Comparison of ENCODE assay signal across 24 cellular contexts in the genomic region with DNA sequence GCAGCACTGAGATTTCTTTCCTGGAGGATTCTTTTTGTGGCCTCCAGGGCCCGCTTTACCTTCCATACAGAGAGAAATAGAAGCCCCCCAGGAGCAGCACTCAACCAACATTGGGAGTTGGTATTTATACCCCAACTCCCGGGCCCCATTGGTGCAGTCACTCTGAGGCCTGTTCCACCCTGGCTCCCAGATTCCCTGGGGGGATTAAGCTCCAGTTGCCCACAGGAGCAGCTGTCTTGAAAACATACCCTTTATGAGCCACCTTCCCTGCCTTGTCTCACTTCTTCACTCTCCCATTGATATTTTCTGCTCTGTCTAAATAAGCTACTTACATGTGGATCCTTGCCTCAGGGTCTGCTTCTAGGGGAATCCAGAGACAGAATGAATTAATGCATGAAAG.
DNase-seq lines count a peak whose midpoint lies in the region; ATAC-seq and TF ChIP-seq lines count a peak whose summit lies in the region.
"Had no signal": no experiment of that assay in that cellular context is flagged by ENCODE, and none has a peak within 500 bp of the region (broad histone marks: within the 10 kb centered on the region; RNA-seq: fewer than 3 reads in every experiment).

No MANE protein-coding gene starts in this region.

- no peak for TF ChIP-seq CTCF in esophagus muscularis mucosa (IDR thresholded peaks at IDR 0.05)
- no peak for TF ChIP-seq CTCF in progenitor cell of endocrine pancreas (IDR thresholded peaks at IDR 0.05; ENCODE audit: unreplicated experiment)

- no peak for TF ChIP-seq POLR2A in esophagus muscularis mucosa (IDR thresholded peaks at IDR 0.05; ENCODE audit: low read depth)

- H3K4me1 Mint-ChIP-seq in progenitor cell of endocrine pancreas (ENCODE audit: low read depth) (peaks cover 20% of the 10 kb centered on the region), T-cell (peaks cover 0 to 4% (median 0%) of the 10 kb centered on the region in 3 donors)
- H3K4me1 Mint-ChIP-seq: activated B cell treated with CpG ODN at 0.5 μM for 24 hours had no signal

- H3K4me2 ChIP-seq in BLaER1 treated with 17β-estradiol and CSF1 and Interleukin-3, amounts not matched to agents 10 nM and 100 nM = peak overlapping the region; percentile 6 to 79 (median 75); a peak in 21 of 22 replicates
- H3K4me2 ChIP-seq: A549, hepatocyte had no signal

- H3K4me3 Mint-ChIP-seq in progenitor cell of endocrine pancreas (ENCODE audit: low read depth) (no peak overlapping the region), T-cell (no peak overlapping the region)
- H3K4me3 Mint-ChIP-seq: activated B cell treated with CpG ODN at 0.5 μM for 24 hours; activated CD4-positive, alpha-beta memory T cell treated with anti-CD3 and anti-CD28 coated beads, Interleukin-2, amount 10 ng/mL, durations not matched to agents 7 days and 5 days; immature natural killer cell had no signal

- 100% methylated on average over 2 of the region's 2 CpGs for WGBS in esophagus muscularis mucosa

- no peak overlapping the region for H3K4me3 ChIP-seq in BLaER1 treated with 17β-estradiol and CSF1 and Interleukin-3, amounts not matched to agents 10 nM and 100 nM
- peak overlapping the region in 1 of 4 donors; percentile 8 for H3K4me3 ChIP-seq in esophagus muscularis mucosa
- H3K4me3 ChIP-seq: A549, hepatocyte, prostate gland, skin epidermis had no signal

- TF ChIP-seq EP300 in esophagus muscularis mucosa (IDR thresholded peaks at IDR 0.05) = no peak

- peak overlapping the region in 3 of 11 experiments; percentile 1 to 41 (median 13); a peak in 2 of 22 replicates for H3K9ac ChIP-seq in BLaER1 treated with 17β-estradiol and CSF1 and Interleukin-3, amounts not matched to agents 10 nM and 100 nM

- H3K9me3 Mint-ChIP-seq in progenitor cell of endocrine pancreas (ENCODE audit: low read depth) (no peaks in the 10 kb centered on the region), T-cell (no peaks in the 10 kb centered on the region)
- H3K9me3 Mint-ChIP-seq: activated B cell treated with CpG ODN at 0.5 μM for 24 hours; activated CD4-positive, alpha-beta memory T cell treated with anti-CD3 and anti-CD28 coated beads, Interleukin-2, amount 10 ng/mL, durations not matched to agents 7 days and 5 days; immature natural killer cell had no signal

- intact Hi-C loops in esophagus muscularis mucosa (cut with DNase I) = no loop called here

- H3K27ac Mint-ChIP-seq in progenitor cell of endocrine pancreas (peak overlapping the region; percentile 96), T-cell (no peak overlapping the region)
- H3K27ac Mint-ChIP-seq: activated B cell treated with CpG ODN at 0.5 μM for 24 hours; activated CD4-positive, alpha-beta memory T cell treated with anti-CD3 and anti-CD28 coated beads, Interleukin-2, amount 10 ng/mL, durations not matched to agents 7 days and 5 days had no signal

- H3K27me3 ChIP-seq in BLaER1 treated with 17β-estradiol and CSF1 and Interleukin-3, amounts not matched to agents 10 nM and 100 nM = no peaks in the 10 kb centered on the region
- no peaks in the 10 kb centered on the region for H3K27me3 ChIP-seq in esophagus muscularis mucosa
- H3K27me3 ChIP-seq: foreskin keratinocyte, hepatocyte had no signal

- peak; percentile 78 for DNase-seq in NCI-H82 treated with DMSO at 0.1 percent for 48 hours (lab: John Stamatoyannopoulos, UW; ENCODE audit: unreplicated experiment)
- no peak for DNase-seq in esophagus muscularis mucosa (ENCODE audit: extremely low spot score)
- no peak for DNase-seq in progenitor cell of endocrine pancreas (ENCODE audit: low spot score, unreplicated experiment)
- no peak for DNase-seq in glomerular visceral epithelial cell (ENCODE audit: extremely low spot score)
- no peak for DNase-seq in T-cell
- DNase-seq: activated B cell treated with CpG ODN at 0.5 μM for 24 hours; activated CD4-positive, alpha-beta memory T cell treated with anti-CD3 and anti-CD28 coated beads, Interleukin-2, amount 10 ng/mL, durations not matched to agents 7 days and 5 days; activated gamma-delta T cell treated with Interleukin-2 at 50 U/mL for 16 hours; foreskin keratinocyte; immature natural killer cell; left ventricle myocardium superior; NCI-H1105 treated with DMSO at 0.1 percent for 48 hours; NCI-H2081 treated with DMSO at 0.1 percent for 48 hours; NCI-H510A; stimulated activated CD4-positive, alpha-beta T cell treated with anti-CD3 and anti-CD28 coated beads, Interleukin-2, amount 100 ng/mL, for 48 hours; stimulated activated naive CD4-positive, alpha-beta T cell had no signal

- H3K27ac ChIP-seq in BLaER1 treated with 17β-estradiol and CSF1 and Interleukin-3, amounts not matched to agents 10 nM and 100 nM = peak overlapping the region in 4 of 11 experiments; percentile 7 to 44 (median 30); a peak in 5 of 22 replicates
- H3K27ac ChIP-seq in esophagus muscularis mucosa (replicated peaks in 1 of 4) = peak overlapping the region; percentile 20 to 65 (median 42)
- H3K27ac ChIP-seq: A549, foreskin keratinocyte, hepatocyte, prostate gland had no signal

- no peaks in the 10 kb centered on the region for H3K27me3 Mint-ChIP-seq in progenitor cell of endocrine pancreas
- no peaks in the 10 kb centered on the region for H3K27me3 Mint-ChIP-seq in T-cell
- H3K27me3 Mint-ChIP-seq: activated B cell treated with CpG ODN at 0.5 μM for 24 hours; activated CD4-positive, alpha-beta memory T cell treated with anti-CD3 and anti-CD28 coated beads, Interleukin-2, amount 10 ng/mL, durations not matched to agents 7 days and 5 days had no signal

- H4K20me1 ChIP-seq in BLaER1 treated with 17β-estradiol and CSF1 and Interleukin-3, amounts not matched to agents 10 nM and 100 nM = no peaks in the 10 kb centered on the region

- H3K9me3 ChIP-seq in BLaER1 treated with 17β-estradiol and CSF1 and Interleukin-3, amounts not matched to agents 10 nM and 100 nM (replicated peaks in 1 of 11) = peaks cover 0 to 5% (median 0%) of the 10 kb centered on the region in 11 experiments; a peak in 2 of 22 replicates
- H3K9me3 ChIP-seq in esophagus muscularis mucosa = no peaks in the 10 kb centered on the region
- H3K9me3 ChIP-seq: A549, prostate gland had no signal

- CTCF ChIA-PET in T-cell (lab: Charles Lee) = no interaction called here

- ATAC-seq in HG03520 (IDR thresholded peaks at IDR 0.05; ENCODE audit: unreplicated experiment) = no peak
- ATAC-seq in T-cell (replicated peaks in 1 of 4) = no peak
- ATAC-seq in HG03025 (IDR thresholded peaks at IDR 0.05; ENCODE audit: low FRiP score, unreplicated experiment) = no peak
- ATAC-seq: A549, foreskin keratinocyte, left ventricle myocardium superior, SK-N-SH treated with all-trans-retinoic acid at 6 μM for 48 hours had no signal

- POLR2A ChIA-PET in T-cell (lab: Charles Lee) = no interaction called here

- H3K36me3 ChIP-seq in BLaER1 treated with 17β-estradiol and CSF1 and Interleukin-3, amounts not matched to agents 10 nM and 100 nM = peaks cover 0 to 21% (median 0%) of the 10 kb centered on the region in 11 experiments; a peak in 6 of 22 replicates
- H3K36me3 ChIP-seq in esophagus muscularis mucosa = peaks cover 0 to 21% (median 7%) of the 10 kb centered on the region in 4 donors
- H3K36me3 ChIP-seq: prostate gland had no signal

- H3K4me1 ChIP-seq in BLaER1 treated with 17β-estradiol and CSF1 and Interleukin-3, amounts not matched to agents 10 nM and 100 nM = peaks cover 18 to 53% (median 48%) of the 10 kb centered on the region in 10 experiments
- H3K4me1 ChIP-seq in esophagus muscularis mucosa = peaks cover 0 to 28% (median 20%) of the 10 kb centered on the region in 4 donors
- H3K4me1 ChIP-seq: A549, foreskin keratinocyte, prostate gland had no signal

- peaks cover 17% of the 10 kb centered on the region for H3K36me3 Mint-ChIP-seq in progenitor cell of endocrine pancreas (ENCODE audit: insufficient read depth)
- H3K36me3 Mint-ChIP-seq in T-cell = peaks cover 44% of the 10 kb centered on the region
